8 cellular contexts compared by ENCODE assay signal in the genomic region with DNA sequence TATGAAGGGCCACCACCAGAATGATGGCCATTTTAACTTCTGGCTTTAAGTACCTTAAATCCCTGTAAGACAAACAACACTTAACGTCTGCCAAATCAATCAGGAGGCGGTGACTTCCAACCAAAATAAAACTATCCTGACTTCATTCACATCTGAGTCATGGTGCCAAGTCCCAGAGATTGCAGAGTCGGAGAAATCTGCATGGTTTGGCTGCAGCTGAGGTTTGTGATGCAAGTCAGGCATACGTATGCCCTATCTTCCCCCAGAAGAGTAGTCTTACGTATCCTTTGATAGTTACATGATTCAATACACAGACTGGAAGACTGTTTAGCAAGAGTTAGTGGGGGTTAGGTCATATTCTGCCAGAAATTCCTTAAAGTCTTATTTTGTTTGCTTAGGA. TPM values are rescaled to one million over a fixed set of nuclear protein-coding genes. Genes with fewer than 3 reads are reported as not detected.
DNase-seq lines count a peak whose midpoint lies in the region; ATAC-seq and TF ChIP-seq lines count a peak whose summit lies in the region.

No MANE protein-coding gene starts in this region.

- H3K4me1 Mint-ChIP-seq in CD4-positive, CD25-positive, alpha-beta regulatory T cell, result peaks cover 10 to 37% (median 28%) of the 10 kb centered on the region in 4 donors
- peaks cover 31% of the 10 kb centered on the region for H3K4me1 Mint-ChIP-seq in neural progenitor cell

- no peak overlapping the region for H3K27ac Mint-ChIP-seq in CD4-positive, CD25-positive, alpha-beta regulatory T cell
- H3K27ac Mint-ChIP-seq in neural progenitor cell, result no peak overlapping the region

- peaks cover 43% of the 10 kb centered on the region for H3F3A ChIP-seq in neural progenitor cell (ENCODE audit: low read depth)

- DNase-seq in CD4-positive, CD25-positive, alpha-beta regulatory T cell, result no peak
- peak; percentile 32 for DNase-seq in NCI-H69 (lab: John Stamatoyannopoulos, UW)
- DNase-seq in epithelial cell of proximal tubule (ENCODE audit: low read depth), result peak; percentile 92
- DNase-seq in neural progenitor cell (ENCODE audit: low spot score), result no peak
- DNase-seq in stimulated activated naive CD4-positive, alpha-beta T cell treated with Interleukin-2 at 50 U/mL for 16 hours (lab: John Stamatoyannopoulos, UW), result no peak

- H3K27me3 ChIP-seq in CD4-positive, CD25-positive, alpha-beta regulatory T cell (ENCODE audit: control insufficient read depth, insufficient read depth, low read length), result peaks cover 6% of the 10 kb centered on the region
- H3K27me3 ChIP-seq in neural progenitor cell, result peaks cover 18% of the 10 kb centered on the region

- peaks cover 21% of the 10 kb centered on the region for H3K79me2 ChIP-seq in neural progenitor cell (ENCODE audit: low read depth)

- H3K9me3 ChIP-seq in CD4-positive, CD25-positive, alpha-beta regulatory T cell (ENCODE audit: control insufficient read depth in 2 of 2, low read length in 2 of 2), result no peaks in the 10 kb centered on the region
- H3K9me3 ChIP-seq in neural progenitor cell (ENCODE audit: low read depth), result no peaks in the 10 kb centered on the region

- no peaks in the 10 kb centered on the region for H3K36me3 ChIP-seq in CD4-positive, CD25-positive, alpha-beta regulatory T cell (ENCODE audit: control insufficient read depth, insufficient read depth, low read length)
- H3K36me3 ChIP-seq in neural progenitor cell, result no peaks in the 10 kb centered on the region

- H3K9ac ChIP-seq in neural progenitor cell, result no peak overlapping the region

- peaks cover 27% of the 10 kb centered on the region for H3K4me1 ChIP-seq in CD4-positive, CD25-positive, alpha-beta regulatory T cell (ENCODE audit: control insufficient read depth, insufficient read depth, low read length, poor library complexity, severe bottlenecking)
- H3K4me1 ChIP-seq in neural progenitor cell, result peaks cover 20% of the 10 kb centered on the region

- peaks cover 32% of the 10 kb centered on the region for H3K27me3 Mint-ChIP-seq in CD4-positive, CD25-positive, alpha-beta regulatory T cell
- peaks cover 20% of the 10 kb centered on the region for H3K27me3 Mint-ChIP-seq in neural progenitor cell (ENCODE audit: insufficient read depth, low read depth)

- no peak overlapping the region for H3K4me3 ChIP-seq in CD4-positive, CD25-positive, alpha-beta regulatory T cell (ENCODE audit: low read depth, low read length)
- H3K4me3 ChIP-seq in epithelial cell of proximal tubule (ENCODE audit: low read depth, low read length) (no peak overlapping the region), neural progenitor cell (no peak overlapping the region)

- H2AFZ ChIP-seq in neural progenitor cell (replicated peaks), result no peak overlapping the region

- H3K9me3 Mint-ChIP-seq in CD4-positive, CD25-positive, alpha-beta regulatory T cell, result no peaks in the 10 kb centered on the region
- no peaks in the 10 kb centered on the region for H3K9me3 Mint-ChIP-seq in neural progenitor cell

- no peaks in the 10 kb centered on the region for H3K36me3 Mint-ChIP-seq in CD4-positive, CD25-positive, alpha-beta regulatory T cell
- no peaks in the 10 kb centered on the region for H3K36me3 Mint-ChIP-seq in neural progenitor cell

- ATAC-seq in CD4-positive, CD25-positive, alpha-beta regulatory T cell (ENCODE audit: low read depth in 2 of 2), result no peak
- ATAC-seq in GM18909 (IDR thresholded peaks at IDR 0.05; ENCODE audit: poor library complexity, unreplicated experiment) (no peak), HG03097 (IDR thresholded peaks at IDR 0.05; ENCODE audit: low FRiP score, unreplicated experiment) (no peak), HG03432 (IDR thresholded peaks at IDR 0.05; ENCODE audit: unreplicated experiment) (no peak)

- no peak overlapping the region for H3K27ac ChIP-seq in CD4-positive, CD25-positive, alpha-beta regulatory T cell (ENCODE audit: insufficient read depth, low read length, poor library complexity, severe bottlenecking)
- no peak overlapping the region for H3K27ac ChIP-seq in neural progenitor cell

- no peak overlapping the region for H3K4me2 ChIP-seq in neural progenitor cell

- H4K20me1 ChIP-seq in neural progenitor cell (ENCODE audit: low read depth), result peaks cover 17% of the 10 kb centered on the region

- peak overlapping the region; percentile 89 to 93 (median 90) for H3K4me3 Mint-ChIP-seq in CD4-positive, CD25-positive, alpha-beta regulatory T cell
- H3K4me3 Mint-ChIP-seq in neural progenitor cell, result peak overlapping the region; percentile 66

- TF ChIP-seq CTCF in epithelial cell of proximal tubule (conservative IDR thresholded peaks at IDR 0.05; ENCODE audit: low read depth, low read length) (no peak), neural progenitor cell (IDR thresholded peaks at IDR 0.05) (no peak)

RNA-seq across cellular contexts. Expression of gene GAB2, which starts 1.7 kb away (rescaled TPM):
- 15.7 TPM for total RNA-seq in CD4-positive, CD25-positive, alpha-beta regulatory T cell
- polyA plus RNA-seq in CD4-positive, CD25-positive, alpha-beta regulatory T cell, result under 1 TPM; 0.05 to 0.69 (median 0.45) TPM
- total RNA-seq in epithelial cell of proximal tubule (11.7 and 15.0 TPM in 2 replicates), neural progenitor cell (ENCODE audit: low replicate concordance) (11.1 and 21.6 TPM in 2 replicates)

Comparison
In these comparisons a context has a peak if more than half of its experiments do, and no peak if none do; other contexts are left out.
1. DNase-seq: peak in NCI-H69 (single experiment) and epithelial cell of proximal tubule (single experiment); none in CD4-positive, CD25-positive, alpha-beta regulatory T cell (0 of 3), neural progenitor cell (single experiment) and stimulated activated naive CD4-positive, alpha-beta T cell treated with Interleukin-2 at 50 U/mL for 16 hours (single experiment).